8 cellular contexts compared by ENCODE assay signal in the genomic region with DNA sequence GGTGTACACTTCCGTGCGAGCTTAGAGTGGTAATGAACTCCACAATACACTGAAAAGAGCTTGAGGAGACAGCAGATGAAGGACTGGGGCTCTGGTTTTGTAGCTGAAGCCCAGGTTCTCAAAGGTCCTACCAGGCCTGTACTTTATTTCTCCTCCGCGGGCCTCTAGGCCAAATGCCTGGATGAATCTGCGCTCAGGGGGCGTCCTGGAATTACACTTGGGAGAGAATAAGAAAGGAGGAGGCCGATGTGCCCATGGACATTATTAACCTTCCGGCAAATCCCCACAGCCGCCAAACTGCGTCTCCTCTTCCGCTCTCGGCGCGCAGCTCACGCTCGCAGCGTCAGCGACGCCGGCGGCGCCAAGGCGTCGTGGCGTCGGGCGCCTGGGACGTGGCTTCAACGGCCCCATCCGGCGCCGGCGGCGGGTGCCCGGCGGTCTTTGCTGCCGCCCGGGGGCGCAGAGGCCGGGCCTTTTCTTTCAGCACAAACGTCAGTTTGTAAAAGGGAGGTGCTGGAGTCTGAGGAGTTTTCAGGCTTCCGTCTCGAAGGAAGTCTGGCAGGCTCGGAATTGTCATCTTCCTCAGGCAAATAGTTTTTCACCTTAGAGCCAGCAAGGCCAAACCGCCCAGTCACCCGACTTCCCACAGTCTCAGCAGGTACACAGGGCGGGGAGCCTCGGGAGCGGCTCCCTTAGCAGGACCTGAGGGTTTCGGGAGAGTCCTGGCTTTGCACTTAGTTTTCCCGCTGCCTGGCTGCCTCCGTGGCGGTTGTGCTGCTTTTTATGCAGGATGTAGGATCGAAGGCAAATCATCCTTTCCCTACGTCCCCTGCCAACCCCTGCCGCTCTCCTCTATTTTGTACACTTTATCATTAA. TPM values are rescaled to one million over a fixed set of nuclear protein-coding genes. Genes with fewer than 3 reads are reported as not detected.
DNase-seq lines count a peak whose midpoint lies in the region; ATAC-seq and TF ChIP-seq lines count a peak whose summit lies in the region.

A gene (plus strand): TSS at position 401 of the 876 bp plus-strand sequence. CDS start 5,503 bp downstream, outside the sequence.

- peak; percentile 52 for DNase-seq in COR-L47 (lab: John Stamatoyannopoulos, UW)
- peak; percentile 87 for DNase-seq in GM20000 (ENCODE audit: low spot score)
- peak; percentile 91 for DNase-seq in HT-29 (ENCODE audit: low spot score)
- peak; percentile 87 for DNase-seq in NOMO-1 treated with DMSO at 0.1 percent for 48 hours (lab: John Stamatoyannopoulos, UW; ENCODE audit: unreplicated experiment)
- DNase-seq in activated CD8-positive, alpha-beta memory T cell treated with anti-CD3 and anti-CD28 coated beads, Interleukin-2, amount 10 ng/mL, durations not matched to agents 7 days and 5 days: peak; percentile 89
- DNase-seq in endodermal cell: peak; percentile 88
- peak; percentile 51 to 66 for DNase-seq in stimulated activated CD8-positive, alpha-beta memory T cell treated with anti-CD3 and anti-CD28 coated beads, Interleukin-15, amount 100 ng/mL, for 4 hours (ENCODE audit: low read depth in 2 of 2)

- peak within 1 kb of the TSS; percentile 88 for H3K4me3 Mint-ChIP-seq in activated CD8-positive, alpha-beta memory T cell treated with anti-CD3 and anti-CD28 coated beads, Interleukin-2, amount 10 ng/mL, durations not matched to agents 7 days and 5 days
- peak within 1 kb of the TSS; percentile 81 for H3K4me3 Mint-ChIP-seq in endodermal cell

- H3K36me3 ChIP-seq in endodermal cell (ENCODE audit: control insufficient read depth, insufficient read depth, low read length) (no peaks in the 10 kb centered on the region), mesodermal cell (ENCODE audit: control insufficient read depth, insufficient read depth, low read length) (no peaks in the 10 kb centered on the region)

- peak within 1 kb of the TSS; percentile 93 for H3K4me3 ChIP-seq in endodermal cell (ENCODE audit: low read length)
- H3K4me3 ChIP-seq in mesodermal cell (ENCODE audit: extremely low read depth, insufficient read depth, low read length, poor library complexity, severe bottlenecking): peak within 1 kb of the TSS; percentile 53

- ATAC-seq in activated CD8-positive, alpha-beta memory T cell treated with anti-CD3 and anti-CD28 coated beads, Interleukin-2, amount 10 ng/mL, durations not matched to agents 7 days and 5 days: peak; percentile 99

- H3K9me3 Mint-ChIP-seq in activated CD8-positive, alpha-beta memory T cell treated with anti-CD3 and anti-CD28 coated beads, Interleukin-2, amount 10 ng/mL, durations not matched to agents 7 days and 5 days (ENCODE audit: low read depth): no peaks in the 10 kb centered on the region
- H3K9me3 Mint-ChIP-seq in endodermal cell: no peaks in the 10 kb centered on the region

- H3K4me1 Mint-ChIP-seq in activated CD8-positive, alpha-beta memory T cell treated with anti-CD3 and anti-CD28 coated beads, Interleukin-2, amount 10 ng/mL, durations not matched to agents 7 days and 5 days: peaks cover 18% of the 10 kb centered on the region
- peaks cover 13% of the 10 kb centered on the region for H3K4me1 Mint-ChIP-seq in endodermal cell

- no peaks in the 10 kb centered on the region for H3K9me3 ChIP-seq in endodermal cell (ENCODE audit: control insufficient read depth, low read length)
- no peaks in the 10 kb centered on the region for H3K9me3 ChIP-seq in mesodermal cell (ENCODE audit: control insufficient read depth, low read length)

- peaks cover 3% of the 10 kb centered on the region for H3K36me3 Mint-ChIP-seq in activated CD8-positive, alpha-beta memory T cell treated with anti-CD3 and anti-CD28 coated beads, Interleukin-2, amount 10 ng/mL, durations not matched to agents 7 days and 5 days
- no peaks in the 10 kb centered on the region for H3K36me3 Mint-ChIP-seq in endodermal cell (ENCODE audit: low read depth)

- H3K9ac ChIP-seq in endodermal cell (ENCODE audit: extremely low read depth, low read length, poor library complexity, severe bottlenecking): peak within 1 kb of the TSS; percentile 79

- H3K27me3 ChIP-seq in endodermal cell (ENCODE audit: control insufficient read depth, insufficient read depth, low read length, poor library complexity, severe bottlenecking): peaks cover 20% of the 10 kb centered on the region

- CTCF ChIA-PET in activated CD8-positive, alpha-beta memory T cell treated with anti-CD3 and anti-CD28 coated beads, Interleukin-2, amount 10 ng/mL, durations not matched to agents 7 days and 5 days (lab: Charles Lee): interaction anchor here (0.7 to 1.2 kb wide), 4 partner anchors 13 to 563 kb away, joined by 3 to 4 read pairs (median 4); no protein-coding TSS in a partner anchor

- TF ChIP-seq CTCF in GM20000 (IDR thresholded peaks at IDR 0.05; ENCODE audit: extremely low read depth, missing control alignments): peak; percentile 23
- TF ChIP-seq CTCF in endodermal cell (conservative IDR thresholded peaks at IDR 0.05): peak; percentile 71

- H3K27ac ChIP-seq in endodermal cell (ENCODE audit: low read depth, low read length) (peak within 1 kb of the TSS; percentile 83), mesodermal cell (ENCODE audit: low read depth, low read length, severe bottlenecking) (peak within 1 kb of the TSS; percentile 94)

- H3K4me1 ChIP-seq in endodermal cell (ENCODE audit: control insufficient read depth, insufficient read depth, low read length): no peaks in the 10 kb centered on the region
- H3K4me1 ChIP-seq in mesodermal cell (ENCODE audit: control insufficient read depth, insufficient read depth, low read length, poor library complexity, severe bottlenecking): no peaks in the 10 kb centered on the region

- H3K27me3 Mint-ChIP-seq in activated CD8-positive, alpha-beta memory T cell treated with anti-CD3 and anti-CD28 coated beads, Interleukin-2, amount 10 ng/mL, durations not matched to agents 7 days and 5 days: no peaks in the 10 kb centered on the region
- peaks cover 12% of the 10 kb centered on the region for H3K27me3 Mint-ChIP-seq in endodermal cell (ENCODE audit: insufficient read depth)

- H3K27ac Mint-ChIP-seq in activated CD8-positive, alpha-beta memory T cell treated with anti-CD3 and anti-CD28 coated beads, Interleukin-2, amount 10 ng/mL, durations not matched to agents 7 days and 5 days: peak within 1 kb of the TSS; percentile 97
- H3K27ac Mint-ChIP-seq in endodermal cell: peak within 1 kb of the TSS; percentile 98

- WGBS in endodermal cell (ENCODE audit: insufficient coverage in 1 of 2, insufficient read length in 1 of 2), 2 experiments: 0 to 4% methylated on average over 5 to 55 of the region's 56 CpGs
- WGBS in mesodermal cell (ENCODE audit: insufficient coverage in 2 of 2), 2 experiments: 4% methylated on average over 24 to 45 of the region's 56 CpGs

RNA-seq across cellular contexts. Expression of the gene that starts here (rescaled TPM):
- 0.31 and 1.3 TPM in 2 replicates for total RNA-seq in HT-29 (2014; rRNA removed; shearing (Covaris generic))
- 10 to 100 TPM; 12.0 to 19.3 TPM for total RNA-seq in activated CD8-positive, alpha-beta memory T cell treated with anti-CD3 and anti-CD28 coated beads, Interleukin-2, amount 10 ng/mL, durations not matched to agents 7 days and 5 days
- 1 to 10 TPM; 1.9 to 4.3 TPM for total RNA-seq in endodermal cell
- 1.4 TPM for polyA plus RNA-seq in endodermal cell (2013, experiment 1 of 2)
- polyA plus RNA-seq in endodermal cell (2013, experiment 2 of 2): 1.7 TPM
- 1.6 TPM for polyA plus RNA-seq in mesodermal cell (2013, experiment 1 of 2)
- polyA plus RNA-seq in mesodermal cell (2013, experiment 2 of 2): 2.1 TPM

Comparison
In these comparisons a context has a peak if more than half of its experiments do, and no peak if none do; other contexts are left out.
1. Peak in every context shown above with its lines: DNase-seq, ATAC-seq, H3K4me3 ChIP-seq and H3K27ac ChIP-seq.